ENCODE assay signal across 17 cellular contexts in the genomic region with DNA sequence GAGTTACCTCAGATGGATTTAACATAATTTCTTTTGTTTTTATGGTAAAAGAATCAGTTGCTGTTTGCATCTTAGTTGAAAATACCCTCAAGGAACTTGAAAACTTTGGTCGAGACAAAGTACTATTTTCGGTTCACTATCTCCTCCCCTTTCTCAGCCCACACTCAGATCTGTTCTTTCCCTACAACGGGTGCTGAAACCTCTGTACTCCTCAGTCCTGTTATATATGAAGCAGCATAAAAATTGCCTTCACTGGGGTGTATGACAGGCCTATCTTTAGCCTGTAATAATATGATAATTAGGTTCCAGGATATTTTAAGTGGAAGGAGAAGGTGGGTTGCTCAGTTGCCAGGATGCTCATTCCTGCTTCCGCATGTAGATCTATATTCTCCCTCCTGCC.
DNase-seq lines count a peak whose midpoint lies in the region; ATAC-seq, FAIRE-seq and TF ChIP-seq lines count a peak whose summit lies in the region.
"Had no signal": no experiment of that assay in that cellular context is flagged by ENCODE, and none has a peak within 500 bp of the region (broad histone marks: within the 10 kb centered on the region; RNA-seq: fewer than 3 reads in every experiment).

No MANE protein-coding gene starts in this region.

- H3K4me2 ChIP-seq in GM12878 (ENCODE audit: control insufficient read depth, insufficient read depth) = 0 out of 2 replicates have a peak overlapping the region, but pooled peaks have one; percentile 29

- SMC1A ChIA-PET in GM12878 (lab: Charles Lee; ENCODE audit: uncharacterized antibody, unreplicated experiment) = interaction anchor here (1.1 kb wide), 1 partner anchor 20 kb away, joined by 3 read pairs; no protein-coding TSS in a partner anchor

- TF ChIP-seq POLR2A in GM12878 (IDR thresholded peaks at IDR 0.05; ENCODE audit: low read depth, low read length) (no peak), esophagus squamous epithelium (IDR thresholded peaks at IDR 0.05) (no peak)

- no TSS peak for BruUV-seq in GM12878 (replicated peaks; lab: Mats Ljungman, UMichigan)

- in situ Hi-C loops in GM12878 (cut with MboI) = no loop called here

- ATAC-seq in Right ventricle myocardium inferior = peak; percentile 16
- ATAC-seq in GM21526 (IDR thresholded peaks at IDR 0.05; ENCODE audit: low FRiP score, unreplicated experiment) = peak; percentile 99
- ATAC-seq in HG03060 (IDR thresholded peaks at IDR 0.05; ENCODE audit: low read depth, unreplicated experiment) = peak; percentile 89
- peak; percentile 97 for ATAC-seq in GM12878
- ATAC-seq: activated CD4-positive, alpha-beta T cell treated with anti-CD3 and anti-CD28 coated beads for 36 hours; stimulated activated naive CD8-positive, alpha-beta T cell treated with anti-CD3 and anti-CD28 coated beads, Interleukin-15, amount 100 ng/mL, for 72 hours had no signal

- POLR2A ChIA-PET in GM12878 (lab: Charles Lee) = interaction anchor here (0.6 kb wide), 4 partner anchors 11 to 1956 kb away, joined by 4 to 9 read pairs (median 6); no protein-coding TSS in a partner anchor

- H3K4me1 ChIP-seq in left ventricle myocardium inferior = peaks cover 5% of the 10 kb centered on the region
- peaks cover 9% of the 10 kb centered on the region for H3K4me1 ChIP-seq in GM12878 (ENCODE audit: control insufficient read depth, insufficient read depth, low read length)
- H3K4me1 ChIP-seq in esophagus squamous epithelium = no peaks in the 10 kb centered on the region

- peaks cover 20% of the 10 kb centered on the region for H3K9me3 ChIP-seq in left ventricle myocardium inferior (replicated peaks)
- no peaks in the 10 kb centered on the region; the same call in 2 of the 3 replicates for H3K9me3 ChIP-seq in GM12878 (replicated peaks; ENCODE audit: control insufficient read depth, insufficient read depth, low read length)
- peaks cover 0 to 8% (median 0%) of the 10 kb centered on the region in 3 donors for H3K9me3 ChIP-seq in esophagus squamous epithelium

- no peak for TF ChIP-seq CTCF in left ventricle myocardium inferior (IDR thresholded peaks at IDR 0.05; ENCODE audit: borderline replicate concordance)
- TF ChIP-seq CTCF in GM12878 (IDR thresholded peaks at IDR 0.05 in 2 of 3, conservative IDR thresholded peaks at IDR 0.05 in 1 of 3; ENCODE audit: control insufficient read depth in 2 of 3, extremely low read depth in 1 of 3, insufficient read depth in 1 of 3, low read depth in 3 of 3, low read length in 3 of 3) = no peak
- no peak for TF ChIP-seq CTCF in esophagus squamous epithelium (IDR thresholded peaks at IDR 0.05)

- H3K36me3 ChIP-seq in left ventricle myocardium inferior = no peaks in the 10 kb centered on the region
- H3K36me3 ChIP-seq in GM12878 (ENCODE audit: control insufficient read depth in 2 of 2, insufficient read depth in 2 of 2, low read length in 1 of 2) = no peaks in the 10 kb centered on the region
- no peaks in the 10 kb centered on the region for H3K36me3 ChIP-seq in esophagus squamous epithelium

- H3K27ac ChIP-seq in left ventricle myocardium inferior (replicated peaks) (no peak overlapping the region), GM12878 (ENCODE audit: control insufficient read depth, insufficient read depth) (no peak overlapping the region), esophagus squamous epithelium (no peak overlapping the region)

- H3K4me3 ChIP-seq in left ventricle myocardium inferior (no peak overlapping the region), GM12878 (no peak overlapping the region), esophagus squamous epithelium (no peak overlapping the region)

- intact Hi-C loops in Right ventricle myocardium inferior (cut with DNase I) (no loop called here), left ventricle myocardium inferior (cut with micrococcal nuclease) (no loop called here), GM12878 (cut with micrococcal nuclease; ENCODE audit: unreplicated experiment) (no loop called here), esophagus squamous epithelium (cut with DNase I) (no loop called here)

- no peak overlapping the region; the same call in 1 of the 2 replicates for H2AFZ ChIP-seq in GM12878 (ENCODE audit: control insufficient read depth, low read depth, low read length)

- DNase-seq in Right ventricle myocardium inferior (ENCODE audit: missing footprints) (no peak), left ventricle myocardium inferior (no peak), GM12878 (ENCODE audit: low read depth, low spot score) (peak; percentile 45), activated T-cell treated with anti-CD3 and anti-CD28 coated beads for 4 hours (no peak), esophagus squamous epithelium (lab: John Stamatoyannopoulos, UW) (no peak), inferior parietal cortex (ENCODE audit: extremely low spot score) (no peak)
- DNase-seq: 8988T; activated CD4-positive, alpha-beta T cell treated with anti-CD3 and anti-CD28 coated beads for 36 hours; activated naive CD4-positive, alpha-beta T cell treated with Interleukin-2 at 50 U/mL for 16 hours; mesendoderm; NCI-H1048; stimulated activated CD4-positive, alpha-beta T cell treated with anti-CD3 and anti-CD28 coated beads, Interleukin-4, amount 100 ng/mL, for 1 hour; stimulated activated naive CD8-positive, alpha-beta T cell treated with anti-CD3 and anti-CD28 coated beads, Interleukin-15, amount 100 ng/mL, for 72 hours; SW 1271 had no signal

- H3K27me3 ChIP-seq in left ventricle myocardium inferior (ENCODE audit: low read depth) = no peaks in the 10 kb centered on the region
- H3K27me3 ChIP-seq in GM12878 (replicated peaks in 1 of 2; ENCODE audit: control insufficient read depth in 2 of 2, insufficient read depth in 2 of 2, low read length in 1 of 2) = no peaks in the 10 kb centered on the region
- H3K27me3 ChIP-seq in esophagus squamous epithelium = no peaks in the 10 kb centered on the region

- CTCF ChIA-PET in GM12878 (lab: Yijun Ruan, JAX) = no interaction called here

- no peaks in the 10 kb centered on the region for H3K79me2 ChIP-seq in GM12878 (ENCODE audit: control insufficient read depth, insufficient read depth, low read length)

- FAIRE-seq in GM12878 (lab: Jason Lieb, UNC) = peak; percentile 85
- FAIRE-seq: endothelial cell of umbilical vein had no signal

- H3K9ac ChIP-seq in GM12878 (ENCODE audit: control insufficient read depth, insufficient read depth, low read length) = no peak overlapping the region

- RAD21 ChIA-PET in GM12878 (lab: Charles Lee; ENCODE audit: unreplicated experiment) = no interaction called here

- TF ChIP-seq RAD21 in GM12878 (IDR thresholded peaks at IDR 0.05; ENCODE audit: insufficient read depth, low read depth, low read length) = no peak

- no peaks in the 10 kb centered on the region for H4K20me1 ChIP-seq in GM12878 (ENCODE audit: control insufficient read depth, insufficient read depth)

- WGBS in GM12878 (ENCODE audit: insufficient coverage, insufficient replicate concordance, low lambda C conversion rate, missing lambda C conversion rate) = 29% methylated on average over 4 of the region's 4 CpGs
- WGBS in esophagus squamous epithelium, 2 donors = 58 to 73% methylated on average over 4 of the region's 4 CpGs

- TF ChIP-seq EP300 in GM12878 (IDR thresholded peaks at IDR 0.05; ENCODE audit: borderline replicate concordance in 1 of 2, control insufficient read depth in 1 of 2, low read depth in 2 of 2, low read length in 2 of 2) = no peak

TF ChIP-seq in GM12878, 131 proteins besides CTCF, POLR2A, EP300 and RAD21 (continues in another document):
- TF ChIP-seq, protein P1, sequence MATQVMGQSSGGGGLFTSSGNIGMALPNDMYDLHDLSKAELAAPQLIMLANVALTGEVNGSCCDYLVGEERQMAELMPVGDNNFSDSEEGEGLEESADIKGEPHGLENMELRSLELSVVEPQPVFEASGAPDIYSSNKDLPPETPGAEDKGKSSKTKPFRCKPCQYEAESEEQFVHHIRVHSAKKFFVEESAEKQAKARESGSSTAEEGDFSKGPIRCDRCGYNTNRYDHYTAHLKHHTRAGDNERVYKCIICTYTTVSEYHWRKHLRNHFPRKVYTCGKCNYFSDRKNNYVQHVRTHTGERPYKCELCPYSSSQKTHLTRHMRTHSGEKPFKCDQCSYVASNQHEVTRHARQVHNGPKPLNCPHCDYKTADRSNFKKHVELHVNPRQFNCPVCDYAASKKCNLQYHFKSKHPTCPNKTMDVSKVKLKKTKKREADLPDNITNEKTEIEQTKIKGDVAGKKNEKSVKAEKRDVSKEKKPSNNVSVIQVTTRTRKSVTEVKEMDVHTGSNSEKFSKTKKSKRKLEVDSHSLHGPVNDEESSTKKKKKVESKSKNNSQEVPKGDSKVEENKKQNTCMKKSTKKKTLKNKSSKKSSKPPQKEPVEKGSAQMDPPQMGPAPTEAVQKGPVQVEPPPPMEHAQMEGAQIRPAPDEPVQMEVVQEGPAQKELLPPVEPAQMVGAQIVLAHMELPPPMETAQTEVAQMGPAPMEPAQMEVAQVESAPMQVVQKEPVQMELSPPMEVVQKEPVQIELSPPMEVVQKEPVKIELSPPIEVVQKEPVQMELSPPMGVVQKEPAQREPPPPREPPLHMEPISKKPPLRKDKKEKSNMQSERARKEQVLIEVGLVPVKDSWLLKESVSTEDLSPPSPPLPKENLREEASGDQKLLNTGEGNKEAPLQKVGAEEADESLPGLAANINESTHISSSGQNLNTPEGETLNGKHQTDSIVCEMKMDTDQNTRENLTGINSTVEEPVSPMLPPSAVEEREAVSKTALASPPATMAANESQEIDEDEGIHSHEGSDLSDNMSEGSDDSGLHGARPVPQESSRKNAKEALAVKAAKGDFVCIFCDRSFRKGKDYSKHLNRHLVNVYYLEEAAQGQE (IDR thresholded peaks at IDR 0.05; ENCODE audit: low read depth, low read length) = peak; percentile 54
- TF ChIP-seq ESRRA (IDR thresholded peaks at IDR 0.05; ENCODE audit: low read length) (no peak), RUNX3 (IDR thresholded peaks at IDR 0.05; ENCODE audit: low read length) (peak; percentile 27; the same call in 1 of the 2 replicates), TBL1XR1 (IDR thresholded peaks at IDR 0.05; ENCODE audit: low read depth, low read length) (no peak), MEF2A (IDR thresholded peaks at IDR 0.05; ENCODE audit: insufficient read depth, low read depth, low read length) (0 out of 2 replicates have a peak, but pooled peaks have one; percentile 53)
- TF ChIP-seq, protein P2, sequence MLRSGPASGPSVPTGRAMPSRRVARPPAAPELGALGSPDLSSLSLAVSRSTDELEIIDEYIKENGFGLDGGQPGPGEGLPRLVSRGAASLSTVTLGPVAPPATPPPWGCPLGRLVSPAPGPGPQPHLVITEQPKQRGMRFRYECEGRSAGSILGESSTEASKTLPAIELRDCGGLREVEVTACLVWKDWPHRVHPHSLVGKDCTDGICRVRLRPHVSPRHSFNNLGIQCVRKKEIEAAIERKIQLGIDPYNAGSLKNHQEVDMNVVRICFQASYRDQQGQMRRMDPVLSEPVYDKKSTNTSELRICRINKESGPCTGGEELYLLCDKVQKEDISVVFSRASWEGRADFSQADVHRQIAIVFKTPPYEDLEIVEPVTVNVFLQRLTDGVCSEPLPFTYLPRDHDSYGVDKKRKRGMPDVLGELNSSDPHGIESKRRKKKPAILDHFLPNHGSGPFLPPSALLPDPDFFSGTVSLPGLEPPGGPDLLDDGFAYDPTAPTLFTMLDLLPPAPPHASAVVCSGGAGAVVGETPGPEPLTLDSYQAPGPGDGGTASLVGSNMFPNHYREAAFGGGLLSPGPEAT (IDR thresholded peaks at IDR 0.05; ENCODE audit: low read depth) = 0 out of 2 replicates have a peak, but pooled peaks have one; percentile 18

Comparison
In these comparisons a context has a peak if more than half of its experiments do, and no peak if none do; other contexts are left out.
1. ATAC-seq: peak in every context shown above with its lines; median percentile 99 in GM21526; 97 in GM12878; 89 in HG03060; 16 in Right ventricle myocardium inferior.